8 cellular contexts compared by ENCODE assay signal in the genomic region with DNA sequence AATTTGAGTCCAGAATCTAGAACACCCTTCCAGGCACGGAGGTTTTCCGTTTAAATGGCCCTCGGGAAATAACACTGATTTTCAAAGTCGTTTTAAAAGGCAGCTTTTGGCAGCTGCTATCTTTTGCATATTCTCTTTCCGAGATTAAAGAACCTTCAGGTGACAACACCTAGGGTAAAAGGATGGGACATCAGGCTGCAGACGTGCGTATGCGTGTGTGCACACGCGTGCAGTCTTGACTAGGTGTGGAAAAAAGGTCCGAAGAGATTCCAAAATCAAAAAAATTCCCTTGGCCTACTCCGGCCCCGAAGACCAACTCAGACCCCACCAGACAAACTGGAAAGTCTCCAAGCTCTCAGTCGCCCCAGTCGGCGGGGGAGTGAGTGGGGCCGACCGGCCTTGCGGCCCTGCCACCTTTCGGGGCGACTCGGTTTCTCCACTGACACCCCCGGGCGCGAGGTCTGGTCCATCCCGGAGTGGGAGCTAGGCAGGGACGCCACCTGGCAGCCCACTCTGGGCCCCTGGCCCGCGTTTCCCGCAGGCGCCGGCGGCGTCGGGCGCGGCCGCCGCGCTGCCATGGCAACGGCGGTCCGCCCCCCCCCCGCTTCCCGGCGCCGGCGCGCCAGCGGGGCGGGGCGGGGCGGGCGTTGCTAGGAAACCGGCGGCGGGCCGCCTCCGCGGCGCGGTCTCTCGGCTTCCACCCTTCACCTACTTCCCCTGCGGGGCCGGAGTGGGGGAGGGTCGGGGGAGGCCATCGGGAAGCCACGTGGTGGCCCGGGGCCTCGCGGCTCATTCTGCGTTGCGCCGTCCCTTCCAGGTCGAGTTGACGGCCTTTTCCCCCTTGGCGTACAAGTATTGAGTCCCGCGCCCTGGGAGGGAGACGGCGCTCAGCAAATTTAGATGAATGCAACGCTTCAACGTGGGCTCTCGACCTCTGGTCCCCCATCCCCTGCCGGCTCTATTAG.
DNase-seq lines count a peak whose midpoint lies in the region; ATAC-seq, FAIRE-seq and TF ChIP-seq lines count a peak whose summit lies in the region.

No MANE protein-coding gene starts in this region.

- FAIRE-seq in GM12892 (lab: Jason Lieb, UNC), result peak; percentile 84

- peak overlapping the region; percentile 86 for H3K27ac Mint-ChIP-seq in activated B cell treated with CpG ODN at 0.5 μM for 24 hours

- no peak for TF ChIP-seq CTCF in activated B cell treated with CpG ODN at 0.5 μM for 24 hours (IDR thresholded peaks at IDR 0.05)

- intact Hi-C loops in activated B cell treated with CpG ODN at 0.5 μM for 24 hours (cut with micrococcal nuclease), result loop anchor here (1.0 to 5.0 kb wide), 6 partner anchors 20 to 514 kb away; no protein-coding TSS in a partner anchor

- POLR2A ChIA-PET in activated B cell treated with CpG ODN at 0.5 μM for 24 hours (lab: Charles Lee), result interaction anchor here (0.5 to 3.9 kb wide), 4 partner anchors 20 to 1056 kb away, joined by 3 to 22 read pairs (median 4); no protein-coding TSS in a partner anchor

- H3K9me3 Mint-ChIP-seq in activated B cell treated with CpG ODN at 0.5 μM for 24 hours, result no peaks in the 10 kb centered on the region

- CTCF ChIA-PET in activated B cell treated with CpG ODN at 0.5 μM for 24 hours (lab: Charles Lee), result interaction anchor here (1.0 kb wide), 2 partner anchors 20 kb away, joined by 3 to 4 read pairs; no protein-coding TSS in a partner anchor

- H3K4me3 Mint-ChIP-seq in activated B cell treated with CpG ODN at 0.5 μM for 24 hours, result peak overlapping the region; percentile 77

- no peak for TF ChIP-seq POLR2A in GM12892 (IDR thresholded peaks at IDR 0.05; ENCODE audit: low read depth, low read length)

- no peaks in the 10 kb centered on the region for H3K36me3 Mint-ChIP-seq in activated B cell treated with CpG ODN at 0.5 μM for 24 hours (ENCODE audit: low read depth)

- H3K4me1 Mint-ChIP-seq in activated B cell treated with CpG ODN at 0.5 μM for 24 hours, result peaks cover 28% of the 10 kb centered on the region

- H3K27me3 Mint-ChIP-seq in activated B cell treated with CpG ODN at 0.5 μM for 24 hours, result no peaks in the 10 kb centered on the region

- ATAC-seq in HG02884 (IDR thresholded peaks at IDR 0.05; ENCODE audit: unreplicated experiment) (peak; percentile 72), activated B cell treated with CpG ODN at 0.5 μM for 24 hours (ENCODE audit: low read depth) (peak; percentile 95)

- peak; percentile 83 for DNase-seq in GM12892 (ENCODE audit: insufficient read length)
- DNase-seq in NCI-H2107 (lab: John Stamatoyannopoulos, UW), result peak; percentile 63
- DNase-seq in activated B cell treated with CpG ODN at 0.5 μM for 24 hours, result peak; percentile 81
- peak; percentile 78 for DNase-seq in central memory CD4-positive, alpha-beta T cell
- peak; percentile 91 for DNase-seq in islet precursor cell
- DNase-seq in stimulated activated CD4-positive, alpha-beta T cell treated with anti-CD3 and anti-CD28 coated beads, Interleukin-12 subunit alpha, Interleukin-12 subunit beta, amount 100 ng/mL, for 4 hours, result peak; percentile 85
- DNase-seq in RKO (ENCODE audit: low spot score), result no peak
